Comparison of ENCODE assay signal across 1 cellular context in the genomic region with DNA sequence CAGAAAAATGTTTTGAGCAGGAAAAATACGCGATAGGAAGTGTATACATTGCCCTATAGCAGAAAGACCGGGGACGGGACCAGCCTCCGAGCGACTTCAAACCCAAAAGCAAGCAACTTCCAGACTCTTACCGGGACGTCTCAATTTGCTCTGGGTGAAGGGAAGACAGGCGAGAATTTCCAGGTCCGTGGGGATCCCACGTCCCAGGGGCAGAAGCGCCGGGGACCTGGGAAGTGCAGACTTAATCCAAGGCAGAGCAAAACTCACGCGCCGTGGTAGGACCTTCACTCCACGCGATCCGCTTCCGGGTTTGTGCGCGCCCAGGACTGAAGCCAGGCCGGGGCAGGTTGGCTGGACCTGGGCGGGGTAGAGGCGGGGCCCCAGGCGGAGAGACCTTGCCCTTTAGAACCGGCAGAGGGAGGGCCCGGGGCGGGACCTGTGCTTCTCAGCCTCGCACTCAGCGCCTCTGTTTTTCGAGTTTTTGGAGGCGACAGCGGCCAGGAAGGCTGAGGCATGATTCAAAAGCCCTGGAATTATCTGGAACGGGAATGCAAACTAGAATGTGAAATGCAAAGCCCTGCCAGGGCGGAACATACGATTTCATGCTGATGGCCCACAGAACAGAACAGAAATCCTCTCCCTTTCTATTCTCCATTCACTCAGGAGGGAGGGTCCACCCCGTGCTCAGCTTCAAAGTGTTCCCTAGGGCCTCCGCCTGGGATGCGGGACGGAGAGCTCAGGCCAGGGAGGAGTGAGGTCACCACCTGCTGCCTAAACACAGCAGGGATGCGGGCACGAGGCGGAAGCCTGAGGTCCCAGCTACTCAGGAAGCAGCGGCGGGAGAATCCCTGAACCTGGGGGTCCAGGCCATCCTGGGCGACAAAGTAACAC.
A peak's percentile ranks its signal among the peaks of the same experiment; 100 is the strongest.
TF ChIP-seq lines count a peak whose summit lies in the region.

A gene (minus strand): TSS at position 328 of the 891 bp plus-strand sequence. CDS start 7,903 bp downstream, outside the sequence.

TF ChIP-seq in H1, 55 proteins besides CTCF, POLR2A, EP300 and RAD21:
- TF ChIP-seq, protein P1, sequence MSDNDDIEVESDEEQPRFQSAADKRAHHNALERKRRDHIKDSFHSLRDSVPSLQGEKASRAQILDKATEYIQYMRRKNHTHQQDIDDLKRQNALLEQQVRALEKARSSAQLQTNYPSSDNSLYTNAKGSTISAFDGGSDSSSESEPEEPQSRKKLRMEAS (IDR thresholded peaks at IDR 0.05), result peak; percentile 62; the same call in 1 of the 2 replicates
- TF ChIP-seq TAF1 (IDR thresholded peaks at IDR 0.05; ENCODE audit: low read depth, low read length) (peak; percentile 51; the same call in 1 of the 2 replicates), SP1 (IDR thresholded peaks at IDR 0.05; ENCODE audit: low read depth, low read length) (peak; percentile 26; the same call in 1 of the 2 replicates), POLR2AphosphoS5 (IDR thresholded peaks at IDR 0.05; ENCODE audit: low read depth, low read length) (peak; percentile 51; the same call in 1 of the 2 replicates), PHF8 (conservative IDR thresholded peaks at IDR 0.05; ENCODE audit: low read depth, low read length) (peak; percentile 62), RBBP5 (IDR thresholded peaks at IDR 0.05; ENCODE audit: borderline replicate concordance, low read depth, low read length) (peak; percentile 70; the same call in 1 of the 2 replicates), KDM4A (IDR thresholded peaks at IDR 0.05; ENCODE audit: low read depth, low read length, severe bottlenecking) (peak; percentile 78)
TF ChIP-seq in H1: peak in this region for 7; not testable (repeated sequence) for 48.
